13 cellular contexts compared by ENCODE assay signal in genomic region chr2:20744366-20745335, GRCh38.
DNase-seq lines count a peak whose midpoint lies in the region; ATAC-seq and TF ChIP-seq lines count a peak whose summit lies in the region.
"Had no signal": no experiment of that assay in that cellular context is flagged by ENCODE, and none has a peak within 500 bp of the region (broad histone marks: within the 10 kb centered on the region; RNA-seq: fewer than 3 reads in every experiment).

No MANE protein-coding gene starts in this region.

- H3K27me3 ChIP-seq in DOHH2 (ENCODE audit: control insufficient read depth, low read length): no peaks in the 10 kb centered on the region
- H3K27me3 ChIP-seq in BE2C: no peaks in the 10 kb centered on the region
- H3K27me3 ChIP-seq: adrenal gland, heart left ventricle, sigmoid colon had no signal

- DNase-seq in MV-4-11 (lab: John Stamatoyannopoulos, UW) (no peak), foreskin fibroblast (no peak), EL (no peak), BE2C (no peak)
- DNase-seq: adrenal gland; effector CD8-positive, alpha-beta T cell; heart left ventricle; NCI-H774; sigmoid colon had no signal

- H3K4me1 ChIP-seq in DOHH2 (ENCODE audit: control insufficient read depth, low read length) (peaks cover 22% of the 10 kb centered on the region), BE2C (no peaks in the 10 kb centered on the region)
- H3K4me1 ChIP-seq: adrenal gland, sigmoid colon had no signal

- H3K4me3 ChIP-seq in DOHH2 (ENCODE audit: low read length) (no peak overlapping the region), foreskin fibroblast (ENCODE audit: low read depth in 1 of 2, low read length in 2 of 2) (no peak overlapping the region), BE2C (ENCODE audit: low read depth, low read length) (no peak overlapping the region)
- H3K4me3 ChIP-seq: adrenal gland, heart left ventricle, sigmoid colon had no signal

- peak overlapping the region; percentile 32 for H3K4me2 ChIP-seq in DOHH2 (ENCODE audit: low read length)

- no peaks in the 10 kb centered on the region for H3K9me2 ChIP-seq in DOHH2 (replicated peaks; ENCODE audit: control insufficient read depth, low read length)

- no peaks in the 10 kb centered on the region for H3K9me3 ChIP-seq in DOHH2 (ENCODE audit: control insufficient read depth, insufficient read depth, low read length)
- H3K9me3 ChIP-seq in BE2C: no peaks in the 10 kb centered on the region; the same call in 1 of the 2 replicates
- H3K9me3 ChIP-seq: adrenal gland, heart left ventricle, sigmoid colon had no signal

- no peaks in the 10 kb centered on the region for H3K79me2 ChIP-seq in DOHH2 (ENCODE audit: control insufficient read depth, low read length)

- no peaks in the 10 kb centered on the region for H4K20me1 ChIP-seq in DOHH2 (ENCODE audit: control insufficient read depth, insufficient read depth, low read depth, low read length)

- H3F3A ChIP-seq in DOHH2 (ENCODE audit: control insufficient read depth, insufficient read depth): no peaks in the 10 kb centered on the region

- ATAC-seq in GM19372 (IDR thresholded peaks at IDR 0.05; ENCODE audit: low read depth, unreplicated experiment) (peak; percentile 79), HG02798 (IDR thresholded peaks at IDR 0.05; ENCODE audit: poor library complexity, unreplicated experiment) (peak; percentile 81), HG03460 (IDR thresholded peaks at IDR 0.05; ENCODE audit: unreplicated experiment) (peak; percentile 97)
- ATAC-seq: heart left ventricle had no signal

- no peak overlapping the region for H3K27ac ChIP-seq in DOHH2 (ENCODE audit: low read depth, low read length)
- H3K27ac ChIP-seq: adrenal gland, heart left ventricle, sigmoid colon had no signal

- H3K36me3 ChIP-seq in DOHH2 (ENCODE audit: control insufficient read depth, low read length) (peaks cover 17% of the 10 kb centered on the region), BE2C (peaks cover 3% of the 10 kb centered on the region; the same call in 1 of the 2 replicates)
- H3K36me3 ChIP-seq: adrenal gland had no signal

- TF ChIP-seq CTCF in DOHH2 (IDR thresholded peaks at IDR 0.05; ENCODE audit: low read depth, low read length, poor library complexity, severe bottlenecking): no peak
- TF ChIP-seq CTCF in foreskin fibroblast (IDR thresholded peaks at IDR 0.05; ENCODE audit: low read depth, low read length): no peak
- no peak for TF ChIP-seq CTCF in BE2C (IDR thresholded peaks at IDR 0.05; ENCODE audit: low read depth, low read length)
